In the genomic region with DNA sequence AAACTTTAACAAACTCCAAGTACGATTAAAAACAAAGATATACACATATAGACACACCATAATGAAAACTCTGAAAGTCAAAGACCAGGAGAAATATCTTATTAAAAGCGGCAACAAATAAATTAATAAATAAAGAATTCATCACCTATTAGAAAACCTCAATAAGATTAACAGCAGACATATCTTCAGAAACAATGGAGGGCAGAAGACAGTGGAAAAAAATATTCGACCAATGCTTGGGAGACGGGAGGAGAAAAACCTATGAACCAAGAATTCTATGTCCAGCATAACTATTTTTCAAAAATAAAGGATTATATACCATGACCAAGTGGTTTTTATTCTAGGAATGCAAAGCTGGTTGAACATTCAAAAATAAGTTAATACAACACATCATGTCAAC, we compare ENCODE assay signal across 22 cellular contexts.
DNase-seq lines count a peak whose midpoint lies in the region; ATAC-seq, FAIRE-seq and TF ChIP-seq lines count a peak whose summit lies in the region.
"Had no signal": no experiment of that assay in that cellular context is flagged by ENCODE, and none has a peak within 500 bp of the region (broad histone marks: within the 10 kb centered on the region; RNA-seq: fewer than 3 reads in every experiment).

No MANE protein-coding gene starts in this region.

- RAD21 ChIA-PET in GM12878 (lab: Charles Lee; ENCODE audit: unreplicated experiment) = no interaction called here

- no peak overlapping the region for H3K27ac Mint-ChIP-seq in activated T-cell treated with anti-CD3 and anti-CD28 coated beads, Interleukin-2, amount 50 U/mL, for 24 hours
- H3K27ac Mint-ChIP-seq: B cell; CD4-positive, alpha-beta T cell; CD8-positive, alpha-beta T cell had no signal

- H3K4me3 ChIP-seq in HepG2 (replicated peaks in 1 of 3; ENCODE audit: insufficient read depth in 1 of 3, low read depth in 2 of 3, low read length in 3 of 3) (no peak overlapping the region), right lobe of liver (no peak overlapping the region), GM12878 (no peak overlapping the region), mesenchymal stem cell (ENCODE audit: insufficient read depth in 1 of 2, low read depth in 1 of 2, low read length in 2 of 2) (no peak overlapping the region)
- H3K4me3 ChIP-seq: A549; BLaER1 treated with 17β-estradiol and CSF1 and Interleukin-3, amounts not matched to agents 10 nM and 100 nM had no signal

- no peak overlapping the region for H3K14ac ChIP-seq in mesenchymal stem cell (ENCODE audit: low read length in 2 of 2)

- no peak overlapping the region for H2BK12ac ChIP-seq in mesenchymal stem cell (ENCODE audit: low read length in 2 of 2)

- H3K9ac ChIP-seq in HepG2 (ENCODE audit: insufficient read depth, low read depth, low read length) (no peak overlapping the region), GM12878 (ENCODE audit: control insufficient read depth, insufficient read depth, low read length) (no peak overlapping the region), mesenchymal stem cell (ENCODE audit: low read length) (no peak overlapping the region)
- H3K9ac ChIP-seq: BLaER1 treated with 17β-estradiol and CSF1 and Interleukin-3, amounts not matched to agents 10 nM and 100 nM had no signal

- peaks cover 28% of the 10 kb centered on the region for H3K9me3 Mint-ChIP-seq in activated T-cell treated with anti-CD3 and anti-CD28 coated beads, Interleukin-2, amount 50 U/mL, for 24 hours

- ATAC-seq in HepG2 (no peak), right lobe of liver (no peak), GM12878 (no peak)
- ATAC-seq: A549; CD8-positive, alpha-beta T cell had no signal

- H3K79me2 ChIP-seq in HepG2 (ENCODE audit: insufficient read depth, low read length) (no peaks in the 10 kb centered on the region), GM12878 (ENCODE audit: control insufficient read depth, insufficient read depth, low read length) (no peaks in the 10 kb centered on the region)

- no peak overlapping the region for H3K23ac ChIP-seq in mesenchymal stem cell (ENCODE audit: low read length in 2 of 2)

- no peaks in the 10 kb centered on the region for H4K20me1 ChIP-seq in HepG2 (ENCODE audit: insufficient read depth, low read length)
- no peaks in the 10 kb centered on the region for H4K20me1 ChIP-seq in GM12878 (ENCODE audit: control insufficient read depth, insufficient read depth)
- H4K20me1 ChIP-seq: BLaER1 treated with 17β-estradiol and CSF1 and Interleukin-3, amounts not matched to agents 10 nM and 100 nM had no signal

- H3K4me1 Mint-ChIP-seq in activated T-cell treated with anti-CD3 and anti-CD28 coated beads, Interleukin-2, amount 50 U/mL, for 24 hours (ENCODE audit: low read depth) = no peaks in the 10 kb centered on the region
- H3K4me1 Mint-ChIP-seq: B cell had no signal

- no peak overlapping the region for H4K8ac ChIP-seq in mesenchymal stem cell (ENCODE audit: low read length)

- no peaks in the 10 kb centered on the region for H3K27me3 Mint-ChIP-seq in activated T-cell treated with anti-CD3 and anti-CD28 coated beads, Interleukin-2, amount 50 U/mL, for 24 hours
- H3K27me3 Mint-ChIP-seq: B cell; CD4-positive, alpha-beta T cell had no signal

- no peak overlapping the region for H4K91ac ChIP-seq in mesenchymal stem cell (ENCODE audit: low read length)

- no peaks in the 10 kb centered on the region for H3K36me3 Mint-ChIP-seq in activated T-cell treated with anti-CD3 and anti-CD28 coated beads, Interleukin-2, amount 50 U/mL, for 24 hours (ENCODE audit: low read depth)
- H3K36me3 Mint-ChIP-seq: CD8-positive, alpha-beta T cell had no signal

- TF ChIP-seq RAD21 in HepG2 (CRISPR knock-in tag; IDR thresholded peaks at IDR 0.05) (no peak), GM12878 (IDR thresholded peaks at IDR 0.05; ENCODE audit: insufficient read depth, low read depth, low read length) (no peak)

- FAIRE-seq in HepG2 (lab: Jason Lieb, UNC) = no peak
- no peak for FAIRE-seq in GM12878 (lab: Jason Lieb, UNC)
- FAIRE-seq: A549, D721Med, G401.6, GM12892, GM18507 had no signal

- H3K4me1 ChIP-seq in HepG2 (ENCODE audit: insufficient read depth, low read length) = no peaks in the 10 kb centered on the region
- no peaks in the 10 kb centered on the region for H3K4me1 ChIP-seq in right lobe of liver
- H3K4me1 ChIP-seq in GM12878 (ENCODE audit: control insufficient read depth, insufficient read depth, low read length) = no peaks in the 10 kb centered on the region
- H3K4me1 ChIP-seq in mesenchymal stem cell (ENCODE audit: control insufficient read depth, insufficient read depth, low read depth, low read length) = no peaks in the 10 kb centered on the region
- H3K4me1 ChIP-seq: A549; BLaER1 treated with 17β-estradiol and CSF1 and Interleukin-3, amounts not matched to agents 10 nM and 100 nM; Caco-2 had no signal

- H2BK5ac ChIP-seq in mesenchymal stem cell (ENCODE audit: low read depth, low read length, poor library complexity, severe bottlenecking) = peak overlapping the region; percentile 31

- CTCF ChIA-PET in HepG2 (lab: Yijun Ruan, JAX; ENCODE audit: low intra/inter-chr PET ratio, low total read pairs) (no interaction called here), GM12878 (lab: Yijun Ruan, JAX) (no interaction called here)

- H3K4me3 Mint-ChIP-seq in activated T-cell treated with anti-CD3 and anti-CD28 coated beads, Interleukin-2, amount 50 U/mL, for 24 hours = no peak overlapping the region
- H3K4me3 Mint-ChIP-seq: B cell; CD4-positive, alpha-beta T cell; CD8-positive, alpha-beta T cell had no signal

- H2AFZ ChIP-seq in HepG2 (ENCODE audit: low read length) = no peak overlapping the region
- no peak overlapping the region for H2AFZ ChIP-seq in GM12878 (ENCODE audit: control insufficient read depth, low read depth, low read length)
- no peak overlapping the region for H2AFZ ChIP-seq in mesenchymal stem cell (ENCODE audit: low read depth, low read length)

- no peaks in the 10 kb centered on the region for H3K27me3 ChIP-seq in HepG2 (ENCODE audit: control insufficient read depth in 1 of 2, insufficient read depth in 2 of 2, low read length in 2 of 2)
- no peaks in the 10 kb centered on the region for H3K27me3 ChIP-seq in right lobe of liver
- no peaks in the 10 kb centered on the region for H3K27me3 ChIP-seq in GM12878 (replicated peaks in 1 of 2; ENCODE audit: control insufficient read depth in 2 of 2, insufficient read depth in 2 of 2, low read length in 1 of 2)
- no peaks in the 10 kb centered on the region for H3K27me3 ChIP-seq in mesenchymal stem cell (ENCODE audit: control insufficient read depth in 1 of 2, insufficient read depth in 1 of 2, low read length in 2 of 2)
- H3K27me3 ChIP-seq: BLaER1 treated with 17β-estradiol and CSF1 and Interleukin-3, amounts not matched to agents 10 nM and 100 nM had no signal

- H3K27ac ChIP-seq in HepG2 (ENCODE audit: extremely low read length, insufficient read depth, low read length) (no peak overlapping the region), right lobe of liver (no peak overlapping the region), GM12878 (ENCODE audit: control insufficient read depth, insufficient read depth) (no peak overlapping the region), mesenchymal stem cell (ENCODE audit: low read length, poor library complexity, severe bottlenecking) (no peak overlapping the region)
- H3K27ac ChIP-seq: 22Rv1; A549; BLaER1 treated with 17β-estradiol and CSF1 and Interleukin-3, amounts not matched to agents 10 nM and 100 nM; C4-2B had no signal

- no peaks in the 10 kb centered on the region for H3K36me3 ChIP-seq in HepG2 (replicated peaks in 1 of 2; ENCODE audit: control insufficient read depth in 1 of 2, insufficient read depth in 2 of 2, low read length in 2 of 2)
- H3K36me3 ChIP-seq in right lobe of liver = no peaks in the 10 kb centered on the region
- H3K36me3 ChIP-seq in GM12878 (ENCODE audit: control insufficient read depth in 2 of 2, insufficient read depth in 2 of 2, low read length in 1 of 2) = no peaks in the 10 kb centered on the region
- no peaks in the 10 kb centered on the region for H3K36me3 ChIP-seq in mesenchymal stem cell (ENCODE audit: control insufficient read depth in 1 of 2, insufficient read depth in 2 of 2, low read depth in 1 of 2, low read length in 2 of 2)
- H3K36me3 ChIP-seq: BLaER1 treated with 17β-estradiol and CSF1 and Interleukin-3, amounts not matched to agents 10 nM and 100 nM had no signal

- intact Hi-C loops in HepG2 (cut with micrococcal nuclease; ENCODE audit: unreplicated experiment) = no loop called here
- intact Hi-C loops in right lobe of liver (cut with DNase I) = no loop called here
- intact Hi-C loops in GM12878 (cut with micrococcal nuclease; ENCODE audit: unreplicated experiment) = no loop called here

- H2BK120ac ChIP-seq in mesenchymal stem cell (ENCODE audit: low read depth, low read length) = no peak overlapping the region

- H2AK5ac ChIP-seq in mesenchymal stem cell (ENCODE audit: low read length, severe bottlenecking) = no peak overlapping the region

- WGBS in HepG2 (ENCODE audit: low lambda C conversion rate) = 1% methylated on average over 4 of the region's 4 CpGs
- WGBS in right lobe of liver (ENCODE audit: insufficient coverage, low coverage, low lambda C conversion rate, missing lambda C conversion rate) = 69% methylated on average over 4 of the region's 4 CpGs
- WGBS in GM12878 (ENCODE audit: insufficient coverage, insufficient replicate concordance, low lambda C conversion rate, missing lambda C conversion rate) = 29% methylated on average over 4 of the region's 4 CpGs
- 80% methylated on average over 1 of the region's 4 CpGs for WGBS in mesenchymal stem cell

- H3K4me2 ChIP-seq in HepG2 (ENCODE audit: low read depth, low read length) = no peak overlapping the region
- H3K4me2 ChIP-seq in GM12878 (ENCODE audit: control insufficient read depth, insufficient read depth) = no peak overlapping the region
- no peak overlapping the region for H3K4me2 ChIP-seq in mesenchymal stem cell (ENCODE audit: low read length, poor library complexity, severe bottlenecking)
- H3K4me2 ChIP-seq: A549; BLaER1 treated with 17β-estradiol and CSF1 and Interleukin-3, amounts not matched to agents 10 nM and 100 nM had no signal

- no peak for TF ChIP-seq CTCF in HepG2 (CRISPR knock-in tag; IDR thresholded peaks at IDR 0.05)
- TF ChIP-seq CTCF in right lobe of liver (IDR thresholded peaks at IDR 0.05) = no peak
- no peak for TF ChIP-seq CTCF in GM12878 (IDR thresholded peaks at IDR 0.05 in 2 of 3, conservative IDR thresholded peaks at IDR 0.05 in 1 of 3; ENCODE audit: control insufficient read depth in 2 of 3, extremely low read depth in 1 of 3, insufficient read depth in 1 of 3, low read depth in 3 of 3, low read length in 3 of 3)

- H3K9me3 ChIP-seq in HepG2 (ENCODE audit: low read length) (peaks cover 68% of the 10 kb centered on the region), right lobe of liver (peaks cover 0 to 10% (median 0%) of the 10 kb centered on the region in 4 donors), GM12878 (replicated peaks; ENCODE audit: control insufficient read depth, insufficient read depth, low read length) (no peaks in the 10 kb centered on the region), mesenchymal stem cell (ENCODE audit: control insufficient read depth, low read length) (peaks cover 59% of the 10 kb centered on the region)

- SMC1A ChIA-PET in GM12878 (lab: Charles Lee; ENCODE audit: uncharacterized antibody, unreplicated experiment) = no interaction called here

- TF ChIP-seq POLR2A in HepG2 (IDR thresholded peaks at IDR 0.05; ENCODE audit: insufficient read depth in 1 of 2, low read depth in 2 of 2, low read length in 2 of 2) = no peak
- TF ChIP-seq POLR2A in right lobe of liver (IDR thresholded peaks at IDR 0.05) = no peak
- no peak for TF ChIP-seq POLR2A in GM12878 (IDR thresholded peaks at IDR 0.05; ENCODE audit: low read depth, low read length)

- DNase-seq in HepG2 (ENCODE audit: low spot score) (no peak), right lobe of liver (no peak), GM12878 (ENCODE audit: low read depth, low spot score) (no peak), mesenchymal stem cell (no peak)
- DNase-seq in activated T-cell treated with anti-CD3 and anti-CD28 coated beads, Interleukin-2, amount 50 U/mL, for 24 hours = no peak
- no peak for DNase-seq in effector CD4-positive, alpha-beta T cell
- DNase-seq: AML-193; Caco-2; Calu3; CD4-positive, alpha-beta T cell; CD8-positive, alpha-beta T cell; DMS79 treated with DMSO at 0.1 percent for 48 hours; GF-D8 had no signal

- H2BK15ac ChIP-seq in mesenchymal stem cell (ENCODE audit: low read depth, poor library complexity, severe bottlenecking) = no peak overlapping the region

- in situ Hi-C loops in HepG2 (cut with HindIII; ENCODE audit: extremely low pct_ligation_motif_present, low pct_unique_long_range_greater_than_20kb) (no loop called here), GM12878 (cut with MboI) (no loop called here)

- H3K4ac ChIP-seq in mesenchymal stem cell (ENCODE audit: low read depth in 1 of 2, low read length in 2 of 2) = no peak overlapping the region

- no peak for TF ChIP-seq EP300 in HepG2 (IDR thresholded peaks at IDR 0.05; ENCODE audit: low read depth in 2 of 2, low read length in 2 of 2)
- TF ChIP-seq EP300 in HepG2 (CRISPR knock-in tag; IDR thresholded peaks at IDR 0.05; ENCODE audit: borderline replicate concordance) = no peak
- TF ChIP-seq EP300 in GM12878 (IDR thresholded peaks at IDR 0.05; ENCODE audit: borderline replicate concordance in 1 of 2, control insufficient read depth in 1 of 2, low read depth in 2 of 2, low read length in 2 of 2) = no peak

- H3K79me1 ChIP-seq in mesenchymal stem cell (replicated peaks; ENCODE audit: low read length, poor library complexity, severe bottlenecking) = no peaks in the 10 kb centered on the region

- BruUV-seq in HepG2 (replicated peaks; lab: Mats Ljungman, UMichigan) (no TSS peak), GM12878 (replicated peaks; lab: Mats Ljungman, UMichigan) (no TSS peak)

- no peak overlapping the region for H3K18ac ChIP-seq in mesenchymal stem cell (ENCODE audit: low read depth in 1 of 2, low read length in 2 of 2)

- POLR2A ChIA-PET in HepG2 (lab: Yijun Ruan, JAX) = no interaction called here
- POLR2A ChIA-PET in GM12878 (lab: Charles Lee) = no interaction called here
